12 cellular contexts compared by ENCODE assay signal in genomic region chr3:188915137-188915536, GRCh38.
DNase-seq lines count a peak whose midpoint lies in the region; ATAC-seq and TF ChIP-seq lines count a peak whose summit lies in the region.
"Had no signal": no experiment of that assay in that cellular context is flagged by ENCODE, and none has a peak within 500 bp of the region (broad histone marks: within the 10 kb centered on the region; RNA-seq: fewer than 3 reads in every experiment).

No MANE protein-coding gene starts in this region.

- 50 to 58% methylated on average over 1 of the region's 1 CpG for WGBS in esophagus squamous epithelium, 2 donors

- H3K9me3 ChIP-seq in left lung (peaks cover 0 to 2% of the 10 kb centered on the region in 2 donors), esophagus squamous epithelium (peaks cover 0 to 6% (median 0%) of the 10 kb centered on the region in 3 donors)

- ATAC-seq in GM21381 (IDR thresholded peaks at IDR 0.05; ENCODE audit: unreplicated experiment) (peak; percentile 45), left lung (no peak), HG02870 (IDR thresholded peaks at IDR 0.05; ENCODE audit: unreplicated experiment) (no peak)
- ATAC-seq: GM23338 had no signal

- peak; percentile 20 for DNase-seq in AG08396 (ENCODE audit: low spot score)
- no peak for DNase-seq in left lung
- no peak for DNase-seq in SIG-M5 (lab: John Stamatoyannopoulos, UW)
- DNase-seq in A172 (ENCODE audit: low spot score) = no peak
- DNase-seq in esophagus squamous epithelium (lab: John Stamatoyannopoulos, UW) = no peak
- DNase-seq: cerebellar nuclear complex, islet precursor cell, NCI-H2081 had no signal

- no peaks in the 10 kb centered on the region for H3K27me3 Mint-ChIP-seq in activated naive CD8-positive, alpha-beta T cell

- H3K27me3 ChIP-seq in left lung (no peaks in the 10 kb centered on the region), esophagus squamous epithelium (no peaks in the 10 kb centered on the region)

- H3K27ac ChIP-seq in left lung (peak overlapping the region; percentile 21 to 72), esophagus squamous epithelium (peak overlapping the region in 2 of 4 donors; percentile 55 to 67)

- H3K27ac Mint-ChIP-seq in activated naive CD8-positive, alpha-beta T cell = peak overlapping the region; percentile 95
- H3K27ac Mint-ChIP-seq: GM23338 had no signal

- peaks cover 42% of the 10 kb centered on the region for H3K4me1 Mint-ChIP-seq in activated naive CD8-positive, alpha-beta T cell (ENCODE audit: low read depth)

- TF ChIP-seq CTCF in left lung (IDR thresholded peaks at IDR 0.05) (no peak), esophagus squamous epithelium (IDR thresholded peaks at IDR 0.05) (no peak)

- H3K9me3 Mint-ChIP-seq in activated naive CD8-positive, alpha-beta T cell (ENCODE audit: low read depth) = peaks cover 4% of the 10 kb centered on the region
- H3K9me3 Mint-ChIP-seq: GM23338 had no signal

- H3K4me3 ChIP-seq in left lung (no peak overlapping the region), esophagus squamous epithelium (no peak overlapping the region)
- H3K4me3 ChIP-seq: GM23338 had no signal

- H3K36me3 Mint-ChIP-seq in activated naive CD8-positive, alpha-beta T cell = peaks cover 3% of the 10 kb centered on the region

- no peak for TF ChIP-seq POLR2A in esophagus squamous epithelium (IDR thresholded peaks at IDR 0.05)

- H3K4me1 ChIP-seq in left lung (peaks cover 3 to 43% of the 10 kb centered on the region in 2 donors), esophagus squamous epithelium (peaks cover 0 to 29% (median 22%) of the 10 kb centered on the region in 3 donors)

- peak overlapping the region; percentile 52 for H3K4me3 Mint-ChIP-seq in activated naive CD8-positive, alpha-beta T cell
- H3K4me3 Mint-ChIP-seq: GM23338 had no signal

- intact Hi-C loops in left lung (cut with DNase I) (no loop called here), esophagus squamous epithelium (cut with DNase I) (no loop called here)

- H3K36me3 ChIP-seq in left lung = no peaks in the 10 kb centered on the region
- H3K36me3 ChIP-seq in esophagus squamous epithelium = no peaks in the 10 kb centered on the region
